In genomic region chr2:227188292-227188691, GRCh38 we compare ENCODE assay signal across 9 cellular contexts. TPM values are rescaled to one million over a fixed set of nuclear protein-coding genes. Genes with fewer than 3 reads are reported as not detected.
A peak's percentile ranks its signal among the peaks of the same experiment; 100 is the strongest.
DNase-seq lines count a peak whose midpoint lies in the region; ATAC-seq and TF ChIP-seq lines count a peak whose summit lies in the region.
"Had no signal": no experiment of that assay in that cellular context is flagged by ENCODE, and none has a peak within 500 bp of the region (broad histone marks: within the 10 kb centered on the region; RNA-seq: fewer than 3 reads in every experiment).

No MANE protein-coding gene starts in this region.

- DNase-seq in ELR (ENCODE audit: low read depth) (peak; percentile 45), HFFc6 (peak; percentile 33), PC-3 (peak; percentile 64), kidney tubule cell (ENCODE audit: low spot score) (peak; percentile 56), immature natural killer cell (no peak), anterior cingulate cortex (lab: John Stamatoyannopoulos, UW) (no peak)
- DNase-seq in activated CD4-positive, alpha-beta T cell treated with anti-CD3 and anti-CD28 coated beads for 36 hours, result no peak
- no peak for DNase-seq in activated CD4-positive, alpha-beta T cell treated with anti-CD3 and anti-CD28 coated beads, Interleukin-2, amount 50 U/mL, for 48 hours

- H3K36me3 Mint-ChIP-seq in HFFc6 (ENCODE audit: low read depth) (no peaks in the 10 kb centered on the region), immature natural killer cell (no peaks in the 10 kb centered on the region)
- H3K36me3 Mint-ChIP-seq in activated CD4-positive, alpha-beta T cell treated with anti-CD3 and anti-CD28 coated beads for 36 hours (ENCODE audit: low read depth), result no peaks in the 10 kb centered on the region

- H3K9me3 Mint-ChIP-seq in HFFc6 (no peaks in the 10 kb centered on the region), immature natural killer cell (no peaks in the 10 kb centered on the region)
- no peaks in the 10 kb centered on the region for H3K9me3 Mint-ChIP-seq in activated CD4-positive, alpha-beta T cell treated with anti-CD3 and anti-CD28 coated beads for 36 hours (ENCODE audit: low read depth)

- BruUV-seq in PC-3 (replicated peaks; lab: Mats Ljungman, UMichigan), result no TSS peak

- peak overlapping the region; percentile 39; the same call in 1 of the 2 replicates for H3K4me3 Mint-ChIP-seq in HFFc6
- no peak overlapping the region for H3K4me3 Mint-ChIP-seq in activated CD4-positive, alpha-beta T cell treated with anti-CD3 and anti-CD28 coated beads for 36 hours
- H3K4me3 Mint-ChIP-seq in immature natural killer cell, result no peak overlapping the region

- POLR2A ChIA-PET in PC-3 (lab: Charles Lee; ENCODE audit: unreplicated experiment), result no interaction called here
- POLR2A ChIA-PET in activated CD4-positive, alpha-beta T cell treated with anti-CD3 and anti-CD28 coated beads for 36 hours (lab: Charles Lee), result no interaction called here

- no peak overlapping the region for H3K4me3 ChIP-seq in PC-3 (ENCODE audit: low read length)

- intact Hi-C loops in PC-3 (cut with micrococcal nuclease), result no loop called here
- intact Hi-C loops in activated CD4-positive, alpha-beta T cell treated with anti-CD3 and anti-CD28 coated beads for 36 hours (cut with DNase I, micrococcal nuclease), result no loop called here

- no peaks in the 10 kb centered on the region for H3F3A ChIP-seq in PC-3 (ENCODE audit: low read length, unreplicated experiment)

- H3K4me1 ChIP-seq in PC-3 (ENCODE audit: insufficient read depth, low read length), result peaks cover 22% of the 10 kb centered on the region

- peak; percentile 33; the same call in 1 of the 2 replicates for ATAC-seq in PC-3
- no peak for ATAC-seq in activated CD4-positive, alpha-beta T cell treated with anti-CD3 and anti-CD28 coated beads for 36 hours

- CTCF ChIA-PET in PC-3 (lab: Charles Lee), result no interaction called here
- CTCF ChIA-PET in activated CD4-positive, alpha-beta T cell treated with anti-CD3 and anti-CD28 coated beads for 36 hours (lab: Charles Lee), result interaction anchor here (0.5 to 0.6 kb wide), 2 partner anchors 46 to 254 kb away, joined by 3 read pairs; no protein-coding TSS in a partner anchor

- H2AFZ ChIP-seq in PC-3 (ENCODE audit: low read length), result no peak overlapping the region; the same call in 1 of the 2 replicates

- no peaks in the 10 kb centered on the region for H3K79me2 ChIP-seq in PC-3 (ENCODE audit: low read length)

- peaks cover 2% of the 10 kb centered on the region; the same call in 1 of the 2 replicates for H3K27me3 Mint-ChIP-seq in HFFc6 (ENCODE audit: insufficient read depth)
- peaks cover 15% of the 10 kb centered on the region for H3K27me3 Mint-ChIP-seq in activated CD4-positive, alpha-beta T cell treated with anti-CD3 and anti-CD28 coated beads for 36 hours
- peaks cover 5 to 8% (median 7%) of the 10 kb centered on the region in 3 donors for H3K27me3 Mint-ChIP-seq in immature natural killer cell (ENCODE audit: low read depth in 3 of 3)

- no peak overlapping the region for H3K27ac ChIP-seq in PC-3 (ENCODE audit: low read length)

- H3K9ac ChIP-seq in PC-3 (ENCODE audit: low read length), result no peak overlapping the region

- no peaks in the 10 kb centered on the region for H3K36me3 ChIP-seq in PC-3 (ENCODE audit: low read depth, low read length)

- peaks cover 42% of the 10 kb centered on the region for H3K4me1 Mint-ChIP-seq in HFFc6 (ENCODE audit: low read depth)
- H3K4me1 Mint-ChIP-seq in activated CD4-positive, alpha-beta T cell treated with anti-CD3 and anti-CD28 coated beads for 36 hours, result no peaks in the 10 kb centered on the region
- H3K4me1 Mint-ChIP-seq in immature natural killer cell, result no peaks in the 10 kb centered on the region

- TF ChIP-seq CTCF in HFFc6 (IDR thresholded peaks at IDR 0.05) (no peak), PC-3 (conservative IDR thresholded peaks at IDR 0.05; ENCODE audit: low read depth, low read length) (no peak)

- peak overlapping the region; percentile 37 for H3K27ac Mint-ChIP-seq in HFFc6
- no peak overlapping the region for H3K27ac Mint-ChIP-seq in activated CD4-positive, alpha-beta T cell treated with anti-CD3 and anti-CD28 coated beads for 36 hours
- no peak overlapping the region for H3K27ac Mint-ChIP-seq in immature natural killer cell
- H3K27ac Mint-ChIP-seq: progenitor cell of endocrine pancreas had no signal

- no peaks in the 10 kb centered on the region for H3K27me3 ChIP-seq in PC-3 (ENCODE audit: low read length)

- no peaks in the 10 kb centered on the region for H3K9me2 ChIP-seq in PC-3 (replicated peaks; ENCODE audit: low read length)

- no peaks in the 10 kb centered on the region for H3K9me3 ChIP-seq in PC-3 (ENCODE audit: low read length)

- H4K20me1 ChIP-seq in PC-3 (ENCODE audit: low read length), result no peaks in the 10 kb centered on the region

- peak overlapping the region; percentile 50 for H3K4me2 ChIP-seq in PC-3 (ENCODE audit: low read length)

RNA-seq across cellular contexts. Expression of gene COL4A3, which starts 23.9 kb away (rescaled TPM):
- not detected for total RNA-seq in HFFc6 (2021; fragmentation: NEBNext Ultra II Directional; extraction: Animal tissue kit (Norgen Biotek cat#: 25700))
- 0.73 and 0.86 TPM in 2 replicates for total RNA-seq in PC-3 (2014; rRNA removed)
- not detected for total RNA-seq in activated CD4-positive, alpha-beta T cell treated with anti-CD3 and anti-CD28 coated beads for 36 hours
- under 1 TPM in 1 of 3 donors, not detected in 2; 0.10 TPM for polyA plus RNA-seq in immature natural killer cell

RNA-seq across cellular contexts. Expression of gene COL4A4, which starts 24.3 kb away (rescaled TPM):
- total RNA-seq in HFFc6 (2021; fragmentation: NEBNext Ultra II Directional; extraction: Animal tissue kit (Norgen Biotek cat#: 25700)), result under 1 TPM in 3 of 6 experiments, not detected in 3; 0.02 to 0.11 (median 0.03) TPM
- total RNA-seq in PC-3 (2014; rRNA removed), result 0.29 and 0.55 TPM in 2 replicates
- total RNA-seq in activated CD4-positive, alpha-beta T cell treated with anti-CD3 and anti-CD28 coated beads for 36 hours, result not detected
- 1 to 10 TPM in 1 of 3 donors, under 1 TPM in 1, not detected in 1; 0.76 to 1.3 TPM for polyA plus RNA-seq in immature natural killer cell

Comparison
In these comparisons a context has a peak if more than half of its experiments do, and no peak if none do; other contexts are left out.
1. DNase-seq: peak in ELR (single experiment), HFFc6 (single experiment), PC-3 (single experiment) and kidney tubule cell (single experiment); none in activated CD4-positive, alpha-beta T cell treated with anti-CD3 and anti-CD28 coated beads for 36 hours (single experiment), activated CD4-positive, alpha-beta T cell treated with anti-CD3 and anti-CD28 coated beads, Interleukin-2, amount 50 U/mL, for 48 hours (0 of 2), immature natural killer cell (0 of 3) and anterior cingulate cortex (0 of 58).